Comparison of ENCODE assay signal across 13 cellular contexts in the genomic region with DNA sequence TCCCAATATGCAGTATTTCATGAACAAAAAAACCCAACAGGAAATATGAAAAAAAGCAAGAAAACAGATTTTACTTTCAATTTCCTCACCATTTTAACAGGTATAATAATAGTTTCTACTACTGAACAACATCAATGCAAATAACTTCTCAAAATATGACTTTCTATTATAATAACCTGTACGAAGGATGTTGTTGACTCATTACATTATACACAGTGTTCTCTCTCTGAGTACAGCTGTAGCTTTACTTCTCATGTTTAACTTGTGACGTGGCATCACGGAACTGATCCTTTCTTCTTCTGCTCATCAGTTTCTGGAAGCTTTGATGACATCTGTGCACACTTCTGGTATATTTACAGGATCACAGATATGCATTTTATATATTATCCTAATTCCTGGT. TPM values are rescaled to one million over a fixed set of nuclear protein-coding genes. Genes with fewer than 3 reads are reported as not detected.
A peak's percentile ranks its signal among the peaks of the same experiment; 100 is the strongest.
DNase-seq lines count a peak whose midpoint lies in the region; ATAC-seq and TF ChIP-seq lines count a peak whose summit lies in the region.
"Had no signal": no experiment of that assay in that cellular context is flagged by ENCODE, and none has a peak within 500 bp of the region (broad histone marks: within the 10 kb centered on the region; RNA-seq: fewer than 3 reads in every experiment).

No MANE protein-coding gene starts in this region.

- no peaks in the 10 kb centered on the region for H3K79me2 ChIP-seq in OCI-LY7 (ENCODE audit: insufficient read depth, low read depth, low read length)
- H3K79me2 ChIP-seq in smooth muscle cell (ENCODE audit: low read depth): no peaks in the 10 kb centered on the region

- no peaks in the 10 kb centered on the region for H3F3A ChIP-seq in smooth muscle cell (ENCODE audit: low read depth)

- POLR2A ChIA-PET in OCI-LY7 (lab: Charles Lee): interaction anchor here (0.5 to 2.1 kb wide), 6 partner anchors 8 to 146 kb away, joined by 3 to 10 read pairs (median 4); a partner anchor contains a TSS

- TF ChIP-seq CTCF in OCI-LY7 (conservative IDR thresholded peaks at IDR 0.05; ENCODE audit: low read length) (no peak), sigmoid colon (IDR thresholded peaks at IDR 0.05) (no peak), smooth muscle cell (IDR thresholded peaks at IDR 0.05; ENCODE audit: borderline replicate concordance, insufficient read depth, poor library complexity, severe bottlenecking) (no peak)

- no peak overlapping the region for H3K27ac ChIP-seq in OCI-LY7 (ENCODE audit: low read depth, low read length, poor library complexity, severe bottlenecking)
- no peak overlapping the region for H3K27ac ChIP-seq in sigmoid colon
- H3K27ac ChIP-seq in smooth muscle cell (ENCODE audit: low read depth): no peak overlapping the region
- H3K27ac ChIP-seq: ascending aorta had no signal

- WGBS in sigmoid colon, 2 donors: 78 to 93% methylated on average over 3 of the region's 3 CpGs
- 97% methylated on average over 3 of the region's 3 CpGs for WGBS in smooth muscle cell (ENCODE audit: low lambda C conversion rate)

- no peak overlapping the region for H3K9ac ChIP-seq in smooth muscle cell (ENCODE audit: low read depth)

- intact Hi-C loops in OCI-LY7 (cut with micrococcal nuclease; ENCODE audit: unreplicated experiment) (no loop called here), sigmoid colon (cut with DNase I) (no loop called here)

- BruUV-seq in OCI-LY7 (replicated peaks; lab: Mats Ljungman, UMichigan): TSS peak; percentile 50

- TF ChIP-seq POLR2A in sigmoid colon (IDR thresholded peaks at IDR 0.05): no peak

- H3K4me3 ChIP-seq in OCI-LY7 (ENCODE audit: low read depth, low read length, poor library complexity, severe bottlenecking) (peak overlapping the region; percentile 7), sigmoid colon (no peak overlapping the region), smooth muscle cell (no peak overlapping the region)
- H3K4me3 ChIP-seq: ascending aorta had no signal

- H4K20me1 ChIP-seq in OCI-LY7 (ENCODE audit: insufficient read depth, low read length): no peaks in the 10 kb centered on the region
- no peaks in the 10 kb centered on the region for H4K20me1 ChIP-seq in smooth muscle cell (ENCODE audit: low read depth)

- H3K36me3 ChIP-seq in OCI-LY7 (ENCODE audit: insufficient read depth, low read length) (peaks cover 9% of the 10 kb centered on the region), sigmoid colon (peaks cover 0 to 91% (median 28%) of the 10 kb centered on the region in 4 donors), smooth muscle cell (ENCODE audit: low read depth) (no peaks in the 10 kb centered on the region)

- DNase-seq in OCI-LY7 (ENCODE audit: low spot score) (peak; percentile 57), sigmoid colon (no peak), smooth muscle cell (lab: John Stamatoyannopoulos, UW; ENCODE audit: unreplicated experiment) (no peak), nucleus accumbens (lab: John Stamatoyannopoulos, UW) (no peak), NK-92 (lab: John Stamatoyannopoulos, UW; ENCODE audit: unreplicated experiment) (no peak)
- DNase-seq: activated CD4-positive, alpha-beta T cell treated with anti-CD3 and anti-CD28 coated beads, Interleukin-2, amount 50 U/mL, for 1 hour; islet precursor cell; NCI-H187 had no signal

- H3K4me1 ChIP-seq in OCI-LY7 (ENCODE audit: insufficient read depth, low read length, poor library complexity, severe bottlenecking) (peaks cover 22% of the 10 kb centered on the region), sigmoid colon (no peaks in the 10 kb centered on the region), smooth muscle cell (ENCODE audit: low read depth) (no peaks in the 10 kb centered on the region)
- H3K4me1 ChIP-seq: ascending aorta had no signal

- TF ChIP-seq EP300 in sigmoid colon (IDR thresholded peaks at IDR 0.05): no peak

- CTCF ChIA-PET in OCI-LY7 (lab: Charles Lee; ENCODE audit: unreplicated experiment): no interaction called here

- H3K9me2 ChIP-seq in OCI-LY7 (ENCODE audit: insufficient read depth, low read length): no peaks in the 10 kb centered on the region

- H3K9me3 ChIP-seq in OCI-LY7 (ENCODE audit: low read length): no peaks in the 10 kb centered on the region
- no peaks in the 10 kb centered on the region for H3K9me3 ChIP-seq in sigmoid colon
- H3K9me3 ChIP-seq in smooth muscle cell (replicated peaks; ENCODE audit: low read depth): no peaks in the 10 kb centered on the region
- H3K9me3 ChIP-seq: ascending aorta had no signal

- ATAC-seq in GM18502 (IDR thresholded peaks at IDR 0.05; ENCODE audit: poor library complexity, unreplicated experiment) (peak; percentile 98), GM19452 (IDR thresholded peaks at IDR 0.05; ENCODE audit: unreplicated experiment) (peak; percentile 98), HG02943 (IDR thresholded peaks at IDR 0.05; ENCODE audit: low read depth, unreplicated experiment) (peak; percentile 64)

- H2AFZ ChIP-seq in OCI-LY7 (ENCODE audit: low read length): peak overlapping the region; percentile 27; the same call in 1 of the 2 replicates
- no peak overlapping the region for H2AFZ ChIP-seq in smooth muscle cell (ENCODE audit: low read depth)

- no peaks in the 10 kb centered on the region for H3K27me3 ChIP-seq in sigmoid colon
- no peaks in the 10 kb centered on the region for H3K27me3 ChIP-seq in smooth muscle cell (ENCODE audit: low read depth)
- H3K27me3 ChIP-seq: ascending aorta had no signal

- peak overlapping the region; percentile 42 for H3K4me2 ChIP-seq in OCI-LY7 (ENCODE audit: low read length)
- H3K4me2 ChIP-seq in smooth muscle cell: no peak overlapping the region

RNA-seq across cellular contexts. Expression of a gene that starts 40.0 kb away (rescaled TPM):
- total RNA-seq in OCI-LY7 (2014; rRNA removed; shearing (Covaris generic)): 0.25 and 0.49 TPM in 2 replicates
- 0.31 and 0.46 TPM in 2 replicates for total RNA-seq in OCI-LY7 (2022)
- total RNA-seq in sigmoid colon: 1 to 10 TPM; 1.5 to 3.6 (median 2.0) TPM
- under 1 TPM in 1 of 3 donors, not detected in 2; 0.23 TPM for polyA plus RNA-seq in sigmoid colon
- total RNA-seq in smooth muscle cell: not detected in 2 replicates
- 0.27 and 0.57 TPM in 2 replicates for polyA plus RNA-seq in smooth muscle cell
- total RNA-seq: ascending aorta, epithelial cell of proximal tubule had no signal
